12 cellular contexts compared by ENCODE assay signal in genomic region chr2:109174214-109174613, GRCh38. TPM values are rescaled to one million over a fixed set of nuclear protein-coding genes. Genes with fewer than 3 reads are reported as not detected.
DNase-seq lines count a peak whose midpoint lies in the region; ATAC-seq and TF ChIP-seq lines count a peak whose summit lies in the region.
"Had no signal": no experiment of that assay in that cellular context is flagged by ENCODE, and none has a peak within 500 bp of the region (broad histone marks: within the 10 kb centered on the region; RNA-seq: fewer than 3 reads in every experiment).

No MANE protein-coding gene starts in this region.

- intact Hi-C loops in esophagus squamous epithelium (cut with DNase I) = no loop called here

- H3K27ac ChIP-seq in esophagus squamous epithelium (peak overlapping the region; percentile 74 to 92 (median 82)), osteoblast (ENCODE audit: low read depth, low read length) (peak overlapping the region; percentile 93), Karpas-422 (ENCODE audit: low read length) (no peak overlapping the region)
- H3K27ac ChIP-seq: neutrophil had no signal

- H3K4me2 ChIP-seq in osteoblast (ENCODE audit: insufficient read depth, low read length) = peak overlapping the region; percentile 23
- H3K4me2 ChIP-seq in Karpas-422 (ENCODE audit: low read depth, low read length, poor library complexity, severe bottlenecking) = no peak overlapping the region

- TF ChIP-seq POLR2A in esophagus squamous epithelium (IDR thresholded peaks at IDR 0.05) (no peak), GM18505 (IDR thresholded peaks at IDR 0.05; ENCODE audit: borderline replicate concordance, extremely low read depth, insufficient read depth, insufficient read length) (no peak)

- peaks cover 37 to 60% of the 10 kb centered on the region in 2 donors for H3K27me3 Mint-ChIP-seq in effector memory CD8-positive, alpha-beta T cell

- peaks cover 0 to 52% (median 27%) of the 10 kb centered on the region in 3 donors for H3K4me1 ChIP-seq in esophagus squamous epithelium
- H3K4me1 ChIP-seq in osteoblast (ENCODE audit: insufficient read depth, low read length) = peaks cover 44% of the 10 kb centered on the region
- peaks cover 6% of the 10 kb centered on the region; the same call in 1 of the 2 replicates for H3K4me1 ChIP-seq in Karpas-422 (ENCODE audit: low read length)

- H3K27ac Mint-ChIP-seq in effector memory CD8-positive, alpha-beta T cell = no peak overlapping the region

- TF ChIP-seq CTCF in AG10803 (conservative IDR thresholded peaks at IDR 0.05; ENCODE audit: low read length) = no peak
- TF ChIP-seq CTCF in esophagus squamous epithelium (IDR thresholded peaks at IDR 0.05) = no peak
- no peak for TF ChIP-seq CTCF in osteoblast (IDR thresholded peaks at IDR 0.05; ENCODE audit: extremely low read depth, low read depth, low read length)

- H2AFZ ChIP-seq in osteoblast (ENCODE audit: low read length) = no peak overlapping the region
- H2AFZ ChIP-seq in Karpas-422 (ENCODE audit: low read length) = no peak overlapping the region

- H3K79me2 ChIP-seq in osteoblast (ENCODE audit: insufficient read depth, low read length) (peaks cover 68% of the 10 kb centered on the region), Karpas-422 (ENCODE audit: low read length) (no peaks in the 10 kb centered on the region)

- WGBS in esophagus squamous epithelium, 2 donors = 68 to 73% methylated on average over 2 to 4 of the region's 4 CpGs

- H3K9me2 ChIP-seq in Karpas-422 (replicated peaks; ENCODE audit: insufficient read depth, low read length) = no peaks in the 10 kb centered on the region

- DNase-seq in AG10803 (ENCODE audit: low read depth) = peak; percentile 46
- peak; percentile 22 to 49 for DNase-seq in Kasumi-1 (lab: John Stamatoyannopoulos, UW)
- DNase-seq in esophagus squamous epithelium (lab: John Stamatoyannopoulos, UW) = no peak
- no peak for DNase-seq in osteoblast (ENCODE audit: insufficient read length, low spot score, missing footprints)
- no peak for DNase-seq in Karpas-422
- no peak for DNase-seq in effector memory CD8-positive, alpha-beta T cell
- DNase-seq: immature natural killer cell, NCI-H1694 treated with DMSO at 0.1 percent for 48 hours had no signal

- H3K36me3 ChIP-seq in esophagus squamous epithelium = no peaks in the 10 kb centered on the region
- no peaks in the 10 kb centered on the region for H3K36me3 ChIP-seq in osteoblast (ENCODE audit: insufficient read depth, low read length)
- H3K36me3 ChIP-seq in Karpas-422 (ENCODE audit: insufficient read depth, low read length) = no peaks in the 10 kb centered on the region
- H3K36me3 ChIP-seq: neutrophil had no signal

- peaks cover 0 to 4% (median 0%) of the 10 kb centered on the region in 4 donors for H3K27me3 ChIP-seq in esophagus squamous epithelium
- no peaks in the 10 kb centered on the region for H3K27me3 ChIP-seq in osteoblast (ENCODE audit: insufficient read depth, low read length)
- peaks cover 4% of the 10 kb centered on the region; the same call in 1 of the 2 replicates for H3K27me3 ChIP-seq in Karpas-422 (ENCODE audit: low read length)

- H3K4me3 Mint-ChIP-seq in effector memory CD8-positive, alpha-beta T cell = no peak overlapping the region
- H3K4me3 Mint-ChIP-seq: immature natural killer cell had no signal

- H3K36me3 Mint-ChIP-seq in effector memory CD8-positive, alpha-beta T cell (ENCODE audit: insufficient read depth) = no peaks in the 10 kb centered on the region

- H3K4me3 ChIP-seq in AG10803 (ENCODE audit: low read length) (peak overlapping the region; percentile 10; the same call in 1 of the 2 replicates), esophagus squamous epithelium (no peak overlapping the region), osteoblast (ENCODE audit: insufficient read depth, low read length) (peak overlapping the region; percentile 34), Karpas-422 (ENCODE audit: low read length) (no peak overlapping the region)

- H4K20me1 ChIP-seq in osteoblast (ENCODE audit: insufficient read depth, low read length) = no peaks in the 10 kb centered on the region
- no peaks in the 10 kb centered on the region for H4K20me1 ChIP-seq in Karpas-422 (ENCODE audit: insufficient read depth, low read depth, low read length)

- no peak for ATAC-seq in GM18505 (IDR thresholded peaks at IDR 0.05; ENCODE audit: unreplicated experiment)
- no peak for ATAC-seq in HG03025 (IDR thresholded peaks at IDR 0.05; ENCODE audit: low FRiP score, unreplicated experiment)
- ATAC-seq in effector memory CD8-positive, alpha-beta T cell (replicated peaks) = no peak

- no peaks in the 10 kb centered on the region for H3K9me3 Mint-ChIP-seq in effector memory CD8-positive, alpha-beta T cell

- no peak overlapping the region for H3K9ac ChIP-seq in Karpas-422 (ENCODE audit: low read length)

- H3K4me1 Mint-ChIP-seq in effector memory CD8-positive, alpha-beta T cell (ENCODE audit: low read depth in 2 of 2) = peaks cover 0 to 6% of the 10 kb centered on the region in 2 donors

- H3K9me3 ChIP-seq in esophagus squamous epithelium = no peaks in the 10 kb centered on the region
- H3K9me3 ChIP-seq in osteoblast (ENCODE audit: low read depth, low read length) = no peaks in the 10 kb centered on the region
- peaks cover 4% of the 10 kb centered on the region; the same call in 1 of the 2 replicates for H3K9me3 ChIP-seq in Karpas-422 (ENCODE audit: low read length)
- H3K9me3 ChIP-seq: neutrophil had no signal

RNA-seq across cellular contexts. Expression of gene SH3RF3, which starts 45.2 kb away (rescaled TPM):
- total RNA-seq in esophagus squamous epithelium (1 to 10 TPM; 2.4 to 5.5 (median 2.9) TPM), osteoblast (14.7 and 14.8 TPM in 2 replicates)
- 0.11 and 0.34 TPM in 2 replicates for total RNA-seq in Karpas-422 (2014; rRNA removed; shearing (Covaris generic); ENCODE audit: low replicate concordance)
- total RNA-seq: OCI-LY7 had no signal

Comparison
In these comparisons a context has a peak if more than half of its experiments do, and no peak if none do; other contexts are left out.
1. DNase-seq: peak in AG10803 (single experiment) and Kasumi-1 (2 of 2); none in esophagus squamous epithelium (single experiment), osteoblast (single experiment), Karpas-422 (single experiment) and effector memory CD8-positive, alpha-beta T cell (0 of 3).
2. H3K4me3 ChIP-seq: peak in AG10803 (single experiment) and osteoblast (single experiment); none in esophagus squamous epithelium (0 of 4) and Karpas-422 (single experiment).